Comparison of ENCODE assay signal across 16 cellular contexts in the genomic region with DNA sequence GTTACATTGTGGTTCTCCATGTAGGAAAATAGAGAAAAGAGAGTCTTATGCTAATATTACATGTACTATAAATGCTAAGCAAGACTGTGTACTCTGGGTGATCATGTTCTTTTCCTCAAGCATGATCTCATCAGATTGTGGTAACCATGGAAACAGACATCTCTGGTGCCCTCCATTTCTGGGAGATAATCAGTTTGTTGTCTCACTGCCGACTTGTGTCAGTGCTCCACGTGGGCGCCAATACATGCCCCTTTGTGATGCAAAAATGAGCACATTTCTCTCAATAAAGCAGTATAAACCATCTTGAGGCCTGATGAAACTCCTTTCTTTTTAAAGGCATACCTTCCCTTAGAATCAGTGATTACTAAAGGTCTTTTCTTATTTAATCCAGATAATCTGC.
DNase-seq lines count a peak whose midpoint lies in the region; TF ChIP-seq lines count a peak whose summit lies in the region.
"Had no signal": no experiment of that assay in that cellular context is flagged by ENCODE, and none has a peak within 500 bp of the region (broad histone marks: within the 10 kb centered on the region; RNA-seq: fewer than 3 reads in every experiment).

No MANE protein-coding gene starts in this region.

- H3K27ac ChIP-seq in coronary artery, result peak overlapping the region; percentile 6 to 34
- H3K27ac ChIP-seq: A549, Peyer's patch, prostate gland, suprapubic skin had no signal

- no peak for TF ChIP-seq CTCF in coronary artery (IDR thresholded peaks at IDR 0.05)

- DNase-seq in NCI-H748 (lab: John Stamatoyannopoulos, UW; ENCODE audit: unreplicated experiment), result peak; percentile 28
- DNase-seq in NCI-H748 treated with DMSO at 0.1 percent for 48 hours (lab: John Stamatoyannopoulos, UW), result no peak
- DNase-seq in coronary artery (ENCODE audit: low spot score), result no peak
- DNase-seq in medulla oblongata (ENCODE audit: extremely low spot score), result peak; percentile 87
- peak; percentile 94 for DNase-seq in superior temporal gyrus (ENCODE audit: extremely low spot score)
- no peak for DNase-seq in NCI-H524 (lab: John Stamatoyannopoulos, UW)
- DNase-seq in activated T-cell treated with anti-CD3 and anti-CD28 coated beads, Interleukin-2, amount 50 U/mL, for 1 hour, result no peak
- DNase-seq in NCI-H2081 (lab: John Stamatoyannopoulos, UW), result no peak
- DNase-seq: islet precursor cell, NCI-H1930, NCI-H82, Peyer's patch had no signal

- no peak overlapping the region for H3K4me3 ChIP-seq in coronary artery
- H3K4me3 ChIP-seq: A549, breast epithelium, Peyer's patch, prostate gland, suprapubic skin had no signal

Comparison
In these comparisons a context has a peak if more than half of its experiments do, and no peak if none do; other contexts are left out.
1. DNase-seq: peak in NCI-H748 (single experiment), medulla oblongata (single experiment) and superior temporal gyrus (single experiment); none in NCI-H748 treated with DMSO at 0.1 percent for 48 hours (single experiment), coronary artery (single experiment), NCI-H524 (0 of 2), activated T-cell treated with anti-CD3 and anti-CD28 coated beads, Interleukin-2, amount 50 U/mL, for 1 hour (single experiment) and NCI-H2081 (0 of 2).